8 cellular contexts compared by ENCODE assay signal in the genomic region with DNA sequence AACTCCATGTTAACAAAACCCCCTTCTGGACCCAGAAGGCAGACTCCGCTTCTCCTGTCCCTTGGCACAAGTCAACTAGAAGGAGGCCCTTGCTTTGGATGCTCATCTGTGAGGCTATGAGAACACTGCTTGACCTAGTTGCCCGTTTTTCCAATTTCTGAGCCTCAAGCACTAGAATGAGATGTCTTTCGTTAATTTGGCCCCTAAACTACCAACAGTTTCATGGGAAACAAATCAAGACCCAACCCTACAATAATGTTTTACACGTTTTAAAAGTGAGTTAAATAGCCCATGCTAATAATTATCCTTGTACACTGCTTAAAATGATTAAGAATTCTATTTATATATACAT. TPM values are rescaled to one million over a fixed set of nuclear protein-coding genes. Genes with fewer than 3 reads are reported as not detected.
DNase-seq lines count a peak whose midpoint lies in the region; ATAC-seq and TF ChIP-seq lines count a peak whose summit lies in the region.

No MANE protein-coding gene starts in this region.

- CTCF ChIA-PET in activated CD4-positive, alpha-beta memory T cell treated with anti-CD3 and anti-CD28 coated beads, Interleukin-2, amount 10 ng/mL, durations not matched to agents 7 days and 5 days (lab: Charles Lee) = interaction anchor here (3.0 kb wide), 1 partner anchor 419 kb away, joined by 17 read pairs; no protein-coding TSS in a partner anchor

- H3K9me2 ChIP-seq in hepatocyte (replicated peaks; ENCODE audit: insufficient read depth) = no peaks in the 10 kb centered on the region

- peaks cover 16% of the 10 kb centered on the region for H4K20me1 ChIP-seq in hepatocyte (ENCODE audit: insufficient read depth, poor library complexity, severe bottlenecking)
- H4K20me1 ChIP-seq in smooth muscle cell (ENCODE audit: low read depth) = peaks cover 20% of the 10 kb centered on the region

- POLR2A ChIA-PET in activated CD4-positive, alpha-beta memory T cell treated with anti-CD3 and anti-CD28 coated beads, Interleukin-2, amount 10 ng/mL, durations not matched to agents 7 days and 5 days (lab: Charles Lee) = interaction anchor here (1.0 to 3.4 kb wide), 8 partner anchors 8 to 419 kb away, joined by 3 to 80 read pairs (median 12); no protein-coding TSS in a partner anchor

- H3K79me2 ChIP-seq in hepatocyte = peaks cover 25% of the 10 kb centered on the region
- peaks cover 27% of the 10 kb centered on the region for H3K79me2 ChIP-seq in smooth muscle cell (ENCODE audit: low read depth)

- 80% methylated on average over 4 of the region's 4 CpGs for WGBS in hepatocyte (ENCODE audit: low lambda C conversion rate, missing lambda C conversion rate)
- 94% methylated on average over 4 of the region's 4 CpGs for WGBS in smooth muscle cell (ENCODE audit: low lambda C conversion rate)

- no peaks in the 10 kb centered on the region for H3K9me3 ChIP-seq in hepatocyte (ENCODE audit: low read depth)
- no peaks in the 10 kb centered on the region for H3K9me3 ChIP-seq in smooth muscle cell (replicated peaks; ENCODE audit: low read depth)

- TF ChIP-seq CTCF in hepatocyte (IDR thresholded peaks at IDR 0.05; ENCODE audit: poor library complexity) (no peak), smooth muscle cell (IDR thresholded peaks at IDR 0.05; ENCODE audit: borderline replicate concordance, insufficient read depth, poor library complexity, severe bottlenecking) (no peak)

- H3K4me3 ChIP-seq in hepatocyte (peak overlapping the region; percentile 87), smooth muscle cell (peak overlapping the region; percentile 94)

- H3K4me1 Mint-ChIP-seq in activated CD4-positive, alpha-beta memory T cell treated with anti-CD3 and anti-CD28 coated beads, Interleukin-2, amount 10 ng/mL, durations not matched to agents 7 days and 5 days = peaks cover 49% of the 10 kb centered on the region

- peaks cover 6% of the 10 kb centered on the region for H3F3A ChIP-seq in smooth muscle cell (ENCODE audit: low read depth)

- H3K27ac ChIP-seq in hepatocyte (peak overlapping the region; percentile 100), smooth muscle cell (ENCODE audit: low read depth) (peak overlapping the region; percentile 100)

- peak overlapping the region; percentile 97 for H3K27ac Mint-ChIP-seq in activated CD4-positive, alpha-beta memory T cell treated with anti-CD3 and anti-CD28 coated beads, Interleukin-2, amount 10 ng/mL, durations not matched to agents 7 days and 5 days

- H3K36me3 Mint-ChIP-seq in activated CD4-positive, alpha-beta memory T cell treated with anti-CD3 and anti-CD28 coated beads, Interleukin-2, amount 10 ng/mL, durations not matched to agents 7 days and 5 days (ENCODE audit: low read depth) = peaks cover 26% of the 10 kb centered on the region

- H3K27me3 Mint-ChIP-seq in activated CD4-positive, alpha-beta memory T cell treated with anti-CD3 and anti-CD28 coated beads, Interleukin-2, amount 10 ng/mL, durations not matched to agents 7 days and 5 days = no peaks in the 10 kb centered on the region

- ATAC-seq in GM18870 (IDR thresholded peaks at IDR 0.05; ENCODE audit: unreplicated experiment) = no peak
- ATAC-seq in HG03342 (IDR thresholded peaks at IDR 0.05; ENCODE audit: unreplicated experiment) = no peak

- H3K36me3 ChIP-seq in hepatocyte (replicated peaks; ENCODE audit: insufficient read depth, low read depth) (no peaks in the 10 kb centered on the region), smooth muscle cell (ENCODE audit: low read depth) (no peaks in the 10 kb centered on the region)

- H3K9ac ChIP-seq in smooth muscle cell (ENCODE audit: low read depth) = peak overlapping the region; percentile 97

- H2AFZ ChIP-seq in hepatocyte (peak overlapping the region; percentile 97), smooth muscle cell (ENCODE audit: low read depth) (peak overlapping the region; percentile 97)

- H3K27me3 ChIP-seq in hepatocyte (no peaks in the 10 kb centered on the region), smooth muscle cell (ENCODE audit: low read depth) (no peaks in the 10 kb centered on the region)

- peak overlapping the region; percentile 96 for H3K4me2 ChIP-seq in hepatocyte
- H3K4me2 ChIP-seq in smooth muscle cell = peak overlapping the region; percentile 89

- DNase-seq in HCEC 1CT = peak; percentile 22
- DNase-seq in activated CD4-positive, alpha-beta memory T cell treated with anti-CD3 and anti-CD28 coated beads, Interleukin-2, amount 10 ng/mL, durations not matched to agents 7 days and 5 days = no peak
- no peak for DNase-seq in hepatocyte (ENCODE audit: low spot score)
- DNase-seq in smooth muscle cell (lab: John Stamatoyannopoulos, UW; ENCODE audit: unreplicated experiment) = no peak
- DNase-seq in NCI-H1092 treated with DMSO at 0.1 percent for 48 hours (lab: John Stamatoyannopoulos, UW) = no peak
- no peak for DNase-seq in EL

- H3K4me3 Mint-ChIP-seq in activated CD4-positive, alpha-beta memory T cell treated with anti-CD3 and anti-CD28 coated beads, Interleukin-2, amount 10 ng/mL, durations not matched to agents 7 days and 5 days = peak overlapping the region; percentile 78

- H3K9me3 Mint-ChIP-seq in activated CD4-positive, alpha-beta memory T cell treated with anti-CD3 and anti-CD28 coated beads, Interleukin-2, amount 10 ng/mL, durations not matched to agents 7 days and 5 days = peaks cover 2% of the 10 kb centered on the region

- H3K4me1 ChIP-seq in hepatocyte (ENCODE audit: insufficient read depth) (peaks cover 6% of the 10 kb centered on the region), smooth muscle cell (ENCODE audit: low read depth) (peaks cover 16% of the 10 kb centered on the region)

RNA-seq across cellular contexts. Expression of gene NR3C1, which starts 2.2 kb away (rescaled TPM):
- total RNA-seq in activated CD4-positive, alpha-beta memory T cell treated with anti-CD3 and anti-CD28 coated beads, Interleukin-2, amount 10 ng/mL, durations not matched to agents 7 days and 5 days = 10 to 100 TPM; 79.3 to 81.6 TPM
- total RNA-seq in hepatocyte (53.2 and 60.5 TPM in 2 replicates), smooth muscle cell (101 and 103 TPM in 2 replicates)
- polyA plus RNA-seq in hepatocyte (41.0 and 55.4 TPM in 2 replicates), smooth muscle cell (48.1 and 76.5 TPM in 2 replicates)
